ENCODE assay signal across 20 cellular contexts in the genomic region with DNA sequence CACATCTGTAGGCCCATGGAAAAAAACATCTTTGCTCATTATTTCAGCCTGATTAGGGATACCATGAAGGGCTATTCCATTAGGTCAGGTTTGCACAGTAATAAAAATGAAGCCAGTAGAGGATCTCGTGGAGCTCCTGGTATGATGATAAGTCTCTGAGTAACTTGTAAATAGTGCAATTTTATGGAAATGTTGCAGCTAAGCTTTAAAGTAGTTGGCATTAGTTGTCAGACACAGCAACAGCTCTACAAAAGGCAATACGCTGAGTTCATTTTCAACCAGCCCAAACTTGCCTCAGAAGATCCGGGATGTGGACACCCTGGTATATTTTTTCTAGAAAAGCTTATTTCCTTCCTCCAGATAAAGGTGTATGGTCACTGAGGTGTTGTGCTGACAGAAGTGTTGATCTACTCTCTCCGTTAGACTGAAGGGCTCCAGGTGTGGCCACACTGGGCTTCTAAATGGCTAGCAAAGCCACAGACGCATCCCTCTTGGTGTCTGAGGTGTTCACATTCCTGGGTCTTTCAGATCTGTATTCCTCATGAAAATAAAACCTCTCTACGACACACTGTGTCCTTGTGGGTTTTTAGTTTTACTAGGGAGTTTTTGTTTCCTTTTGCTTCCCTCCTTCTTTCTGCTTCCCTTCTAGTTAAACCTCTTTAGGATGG.
DNase-seq lines count a peak whose midpoint lies in the region; ATAC-seq, FAIRE-seq and TF ChIP-seq lines count a peak whose summit lies in the region.
"Had no signal": no experiment of that assay in that cellular context is flagged by ENCODE, and none has a peak within 500 bp of the region (broad histone marks: within the 10 kb centered on the region; RNA-seq: fewer than 3 reads in every experiment).

No MANE protein-coding gene starts in this region.

- H2BK12ac ChIP-seq in mesenchymal stem cell (ENCODE audit: low read length in 2 of 2): no peak overlapping the region

- H3K4me3 ChIP-seq in liver (ENCODE audit: low read depth in 1 of 3, low read length in 3 of 3) (no peak overlapping the region), HepG2 (replicated peaks in 1 of 3; ENCODE audit: insufficient read depth in 1 of 3, low read depth in 2 of 3, low read length in 3 of 3) (no peak overlapping the region), epithelial cell of esophagus (ENCODE audit: low read length) (no peak overlapping the region), aorta (ENCODE audit: low read length in 2 of 2) (no peak overlapping the region), right atrium auricular region (no peak overlapping the region), mesenchymal stem cell (ENCODE audit: insufficient read depth in 1 of 2, low read depth in 1 of 2, low read length in 2 of 2) (no peak overlapping the region)
- H3K4me3 ChIP-seq: K562, SJCRH30 had no signal

- no peak for DNase-seq in HepG2 (ENCODE audit: low spot score)
- peak; percentile 92 for DNase-seq in epithelial cell of esophagus (ENCODE audit: low read depth)
- no peak for DNase-seq in aorta
- DNase-seq in SHP77 (lab: John Stamatoyannopoulos, UW): no peak
- no peak for DNase-seq in right atrium auricular region (ENCODE audit: low spot score)
- DNase-seq in mesenchymal stem cell: no peak
- DNase-seq: 8988T; CD4-positive, CD25-positive, alpha-beta regulatory T cell; COR-L47; DMS 273 treated with DMSO at 0.1 percent for 48 hours; GDM1; NCI-H1105 treated with DMSO at 0.1 percent for 48 hours; NCI-H1694; NCI-H2081 treated with DMSO at 0.1 percent for 48 hours; NCI-H446 treated with DMSO at 0.1 percent for 48 hours; SJCRH30 had no signal

- H3K79me1 ChIP-seq in mesenchymal stem cell (replicated peaks; ENCODE audit: low read length, poor library complexity, severe bottlenecking): no peaks in the 10 kb centered on the region

- H3K36me3 ChIP-seq in liver (ENCODE audit: control insufficient read depth in 4 of 4, insufficient read depth in 3 of 4, low read depth in 1 of 4, low read length in 3 of 4) (peaks cover 0 to 6% (median 1%) of the 10 kb centered on the region in 4 donors), HepG2 (replicated peaks in 1 of 2; ENCODE audit: control insufficient read depth in 1 of 2, insufficient read depth in 2 of 2, low read length in 2 of 2) (no peaks in the 10 kb centered on the region), aorta (ENCODE audit: control insufficient read depth in 1 of 2, insufficient read depth in 2 of 2, low read length in 1 of 2) (no peaks in the 10 kb centered on the region), right atrium auricular region (no peaks in the 10 kb centered on the region), mesenchymal stem cell (ENCODE audit: control insufficient read depth in 1 of 2, insufficient read depth in 2 of 2, low read depth in 1 of 2, low read length in 2 of 2) (no peaks in the 10 kb centered on the region)
- H3K36me3 ChIP-seq: SJCRH30 had no signal

- no peaks in the 10 kb centered on the region for H3K79me2 ChIP-seq in HepG2 (ENCODE audit: insufficient read depth, low read length)

- H4K8ac ChIP-seq in mesenchymal stem cell (ENCODE audit: low read length): no peak overlapping the region

- in situ Hi-C loops in HepG2 (cut with HindIII; ENCODE audit: extremely low pct_ligation_motif_present, low pct_unique_long_range_greater_than_20kb): no loop called here

- no peak overlapping the region for H3K4me3 Mint-ChIP-seq in nephron
- H3K4me3 Mint-ChIP-seq: CD4-positive, CD25-positive, alpha-beta regulatory T cell had no signal

- CTCF ChIA-PET in HepG2 (lab: Yijun Ruan, JAX; ENCODE audit: low intra/inter-chr PET ratio, low total read pairs): no interaction called here

- TF ChIP-seq CTCF in liver (IDR thresholded peaks at IDR 0.05; ENCODE audit: low read depth, low read length, missing input control) (no peak), HepG2 (CRISPR knock-in tag; IDR thresholded peaks at IDR 0.05) (no peak), epithelial cell of esophagus (IDR thresholded peaks at IDR 0.05; ENCODE audit: insufficient read depth, low read depth, low read length, missing control alignments) (no peak), nephron (IDR thresholded peaks at IDR 0.05; ENCODE audit: unreplicated experiment in 3 of 3) (no peak), right atrium auricular region (IDR thresholded peaks at IDR 0.05) (no peak)

- H2AFZ ChIP-seq in HepG2 (ENCODE audit: low read length) (no peak overlapping the region), mesenchymal stem cell (ENCODE audit: low read depth, low read length) (no peak overlapping the region)

- BruUV-seq in HepG2 (replicated peaks; lab: Mats Ljungman, UMichigan): no TSS peak

- no peak overlapping the region for H3K14ac ChIP-seq in mesenchymal stem cell (ENCODE audit: low read length in 2 of 2)

- H3K4me2 ChIP-seq in HepG2 (ENCODE audit: low read depth, low read length) (no peak overlapping the region), mesenchymal stem cell (ENCODE audit: low read length, poor library complexity, severe bottlenecking) (no peak overlapping the region)

- H2BK5ac ChIP-seq in mesenchymal stem cell (ENCODE audit: low read depth, low read length, poor library complexity, severe bottlenecking): no peak overlapping the region

- no peak overlapping the region for H3K18ac ChIP-seq in mesenchymal stem cell (ENCODE audit: low read depth in 1 of 2, low read length in 2 of 2)

- H3K36me3 Mint-ChIP-seq in nephron (ENCODE audit: low read depth): no peaks in the 10 kb centered on the region
- H3K36me3 Mint-ChIP-seq: CD4-positive, CD25-positive, alpha-beta regulatory T cell had no signal

- H3K27me3 ChIP-seq in liver (ENCODE audit: control insufficient read depth in 4 of 4, insufficient read depth in 4 of 4, low read length in 3 of 4): no peaks in the 10 kb centered on the region
- H3K27me3 ChIP-seq in HepG2 (ENCODE audit: control insufficient read depth in 1 of 2, insufficient read depth in 2 of 2, low read length in 2 of 2): no peaks in the 10 kb centered on the region
- no peaks in the 10 kb centered on the region for H3K27me3 ChIP-seq in aorta (ENCODE audit: control insufficient read depth in 1 of 2, insufficient read depth in 2 of 2, low read length in 1 of 2)
- no peaks in the 10 kb centered on the region for H3K27me3 ChIP-seq in right atrium auricular region
- no peaks in the 10 kb centered on the region for H3K27me3 ChIP-seq in mesenchymal stem cell (ENCODE audit: control insufficient read depth in 1 of 2, insufficient read depth in 1 of 2, low read length in 2 of 2)
- H3K27me3 ChIP-seq: SJCRH30 had no signal

- TF ChIP-seq RAD21 in liver (IDR thresholded peaks at IDR 0.05) (no peak), HepG2 (CRISPR knock-in tag; IDR thresholded peaks at IDR 0.05) (no peak)

- H4K91ac ChIP-seq in mesenchymal stem cell (ENCODE audit: low read length): no peak overlapping the region

- no peak overlapping the region for H2BK120ac ChIP-seq in mesenchymal stem cell (ENCODE audit: low read depth, low read length)

- no peak overlapping the region for H3K4ac ChIP-seq in mesenchymal stem cell (ENCODE audit: low read depth in 1 of 2, low read length in 2 of 2)

- H3K9me3 Mint-ChIP-seq in nephron: no peaks in the 10 kb centered on the region

- H3K27ac ChIP-seq in liver (ENCODE audit: low read depth in 1 of 2, low read length in 2 of 2): peak overlapping the region; percentile 26 to 36
- H3K27ac ChIP-seq in HepG2 (ENCODE audit: extremely low read length, insufficient read depth, low read length): no peak overlapping the region
- peak overlapping the region; percentile 5 to 18 for H3K27ac ChIP-seq in aorta (ENCODE audit: low read depth in 1 of 2, low read length in 2 of 2)
- peak overlapping the region in 1 of 2 donors; percentile 63 for H3K27ac ChIP-seq in right atrium auricular region
- no peak overlapping the region for H3K27ac ChIP-seq in mesenchymal stem cell (ENCODE audit: low read length, poor library complexity, severe bottlenecking)
- H3K27ac ChIP-seq: SJCRH30 had no signal

- intact Hi-C loops in HepG2 (cut with micrococcal nuclease; ENCODE audit: unreplicated experiment) (no loop called here), aorta (cut with DNase I) (no loop called here)

- FAIRE-seq in HepG2 (lab: Jason Lieb, UNC): no peak
- FAIRE-seq: H1, K562 had no signal

- 83% methylated on average over 6 of the region's 6 CpGs for WGBS in liver
- 38% methylated on average over 6 of the region's 6 CpGs for WGBS in HepG2 (ENCODE audit: low lambda C conversion rate)
- WGBS in aorta, 2 donors: 69 to 72% methylated on average over 6 of the region's 6 CpGs
- 95% methylated on average over 4 of the region's 6 CpGs for WGBS in mesenchymal stem cell

- H3K9me3 ChIP-seq in liver (ENCODE audit: control insufficient read depth in 4 of 4, low read length in 3 of 4) (no peaks in the 10 kb centered on the region), HepG2 (ENCODE audit: low read length) (no peaks in the 10 kb centered on the region), aorta (ENCODE audit: control insufficient read depth, low read length) (no peaks in the 10 kb centered on the region), right atrium auricular region (no peaks in the 10 kb centered on the region), mesenchymal stem cell (ENCODE audit: control insufficient read depth, low read length) (no peaks in the 10 kb centered on the region)
- H3K9me3 ChIP-seq: SJCRH30 had no signal

- ATAC-seq in HepG2 (no peak), aorta (ENCODE audit: low FRiP score) (no peak)
- ATAC-seq: K562 had no signal

- H3K27me3 Mint-ChIP-seq in nephron (ENCODE audit: low read depth): no peaks in the 10 kb centered on the region

- H2AK5ac ChIP-seq in mesenchymal stem cell (ENCODE audit: low read length, severe bottlenecking): no peak overlapping the region

- no peak for TF ChIP-seq EP300 in HepG2 (IDR thresholded peaks at IDR 0.05; ENCODE audit: low read depth in 2 of 2, low read length in 2 of 2)
- no peak for TF ChIP-seq EP300 in HepG2 (CRISPR knock-in tag; IDR thresholded peaks at IDR 0.05; ENCODE audit: borderline replicate concordance)

- no peak overlapping the region for H2BK15ac ChIP-seq in mesenchymal stem cell (ENCODE audit: low read depth, poor library complexity, severe bottlenecking)

- peak overlapping the region; percentile 72 to 91 (median 74) for H3K27ac Mint-ChIP-seq in nephron
- H3K27ac Mint-ChIP-seq: CD4-positive, CD25-positive, alpha-beta regulatory T cell had no signal

- H3K23ac ChIP-seq in mesenchymal stem cell (ENCODE audit: low read length in 2 of 2): no peak overlapping the region

- POLR2A ChIA-PET in HepG2 (lab: Yijun Ruan, JAX): no interaction called here

- no peak overlapping the region for H3K9ac ChIP-seq in liver (ENCODE audit: low read depth in 1 of 2, low read length in 2 of 2)
- H3K9ac ChIP-seq in HepG2 (ENCODE audit: insufficient read depth, low read depth, low read length): no peak overlapping the region
- H3K9ac ChIP-seq in mesenchymal stem cell (ENCODE audit: low read length): no peak overlapping the region

- no peak for TF ChIP-seq POLR2A in HepG2 (IDR thresholded peaks at IDR 0.05; ENCODE audit: insufficient read depth in 1 of 2, low read depth in 2 of 2, low read length in 2 of 2)

- peaks cover 45% of the 10 kb centered on the region for H3K4me1 Mint-ChIP-seq in nephron
- H3K4me1 Mint-ChIP-seq: CD4-positive, CD25-positive, alpha-beta regulatory T cell had no signal

- H3K4me1 ChIP-seq in liver (ENCODE audit: control insufficient read depth in 4 of 4, insufficient read depth in 4 of 4, low read length in 3 of 4) (peaks cover 7 to 79% (median 72%) of the 10 kb centered on the region in 4 donors), HepG2 (ENCODE audit: insufficient read depth, low read length) (no peaks in the 10 kb centered on the region), aorta (ENCODE audit: control insufficient read depth in 1 of 2, insufficient read depth in 2 of 2, low read length in 2 of 2) (peaks cover 5 to 12% of the 10 kb centered on the region in 2 donors), right atrium auricular region (peaks cover 0 to 46% of the 10 kb centered on the region in 2 donors), mesenchymal stem cell (ENCODE audit: control insufficient read depth, insufficient read depth, low read depth, low read length) (no peaks in the 10 kb centered on the region)

- H4K20me1 ChIP-seq in HepG2 (ENCODE audit: insufficient read depth, low read length): no peaks in the 10 kb centered on the region

Comparison
In these comparisons a context has a peak if more than half of its experiments do, and no peak if none do; other contexts are left out.
1. H3K27ac ChIP-seq: peak in liver (2 of 2) and aorta (2 of 2); none in HepG2 (single experiment) and mesenchymal stem cell (single experiment).